In genomic region chr17:14926073-14926472, GRCh38 we compare ENCODE assay signal across 13 cellular contexts.
"Had no signal": no experiment of that assay in that cellular context is flagged by ENCODE, and none has a peak within 500 bp of the region (broad histone marks: within the 10 kb centered on the region; RNA-seq: fewer than 3 reads in every experiment).

No MANE protein-coding gene starts in this region.

- H3K9me3 ChIP-seq: esophagus squamous epithelium had no signal

- DNase-seq: esophagus squamous epithelium had no signal

- H3K27me3 ChIP-seq: brain microvascular endothelial cell had no signal

- H3K4me1 Mint-ChIP-seq: activated CD4-positive, alpha-beta memory T cell treated with anti-CD3 and anti-CD28 coated beads, Interleukin-2, amount 10 ng/mL, durations not matched to agents 7 days and 5 days; activated CD4-positive, alpha-beta T cell treated with anti-CD3 and anti-CD28 coated beads, Interleukin-2, amount 10 ng/mL, durations not matched to agents 7 days and 5 days; activated T-helper 17 cell treated with anti-CD3 and anti-CD28 coated beads, Interleukin-2, amount 50 U/mL, for 72 hours had no signal

- H3K4me3 ChIP-seq: esophagus squamous epithelium, gastroesophageal sphincter had no signal

- H3K27me3 Mint-ChIP-seq: activated CD4-positive, alpha-beta memory T cell treated with anti-CD3 and anti-CD28 coated beads, Interleukin-2, amount 10 ng/mL, durations not matched to agents 7 days and 5 days had no signal

- ATAC-seq: activated T-helper 17 cell treated with anti-CD3 and anti-CD28 coated beads, Interleukin-2, amount 50 U/mL, for 72 hours; gastroesophageal sphincter; WTC11 had no signal

- H3K27ac Mint-ChIP-seq: activated CD4-positive, alpha-beta memory T cell treated with anti-CD3 and anti-CD28 coated beads, Interleukin-2, amount 10 ng/mL, durations not matched to agents 7 days and 5 days; activated CD4-positive, alpha-beta T cell treated with anti-CD3 and anti-CD28 coated beads, Interleukin-2, amount 10 ng/mL, durations not matched to agents 7 days and 5 days; activated naive CD8-positive, alpha-beta T cell; activated T-cell treated with anti-CD3 and anti-CD28 coated beads, Interleukin-2, amount 50 U/mL, for 24 hours; activated T-helper 17 cell treated with anti-CD3 and anti-CD28 coated beads, Interleukin-2, amount 50 U/mL, for 72 hours; WTC11 had no signal

- H3K4me3 Mint-ChIP-seq: activated CD4-positive, alpha-beta memory T cell treated with anti-CD3 and anti-CD28 coated beads, Interleukin-2, amount 10 ng/mL, durations not matched to agents 7 days and 5 days; activated CD4-positive, alpha-beta T cell treated with anti-CD3 and anti-CD28 coated beads, Interleukin-2, amount 10 ng/mL, durations not matched to agents 7 days and 5 days; activated naive CD8-positive, alpha-beta T cell; activated T-cell treated with anti-CD3 and anti-CD28 coated beads, Interleukin-2, amount 50 U/mL, for 24 hours; activated T-helper 17 cell treated with anti-CD3 and anti-CD28 coated beads, Interleukin-2, amount 50 U/mL, for 72 hours; WTC11 had no signal

- H3K36me3 ChIP-seq: brain microvascular endothelial cell, esophagus squamous epithelium, gastroesophageal sphincter had no signal

- H3K27ac ChIP-seq: brain microvascular endothelial cell, epithelial cell of prostate, esophagus squamous epithelium, gastroesophageal sphincter, VCaP had no signal

- H3K36me3 Mint-ChIP-seq: activated naive CD8-positive, alpha-beta T cell had no signal

- H3K9me3 Mint-ChIP-seq: activated CD4-positive, alpha-beta memory T cell treated with anti-CD3 and anti-CD28 coated beads, Interleukin-2, amount 10 ng/mL, durations not matched to agents 7 days and 5 days; activated CD4-positive, alpha-beta T cell treated with anti-CD3 and anti-CD28 coated beads, Interleukin-2, amount 10 ng/mL, durations not matched to agents 7 days and 5 days; activated T-helper 17 cell treated with anti-CD3 and anti-CD28 coated beads, Interleukin-2, amount 50 U/mL, for 72 hours had no signal

- FAIRE-seq: bronchial epithelial cell, colon had no signal
